In genomic region chr20:35116258-35116657, GRCh38 we compare ENCODE assay signal across 24 cellular contexts. TPM values are rescaled to one million over a fixed set of nuclear protein-coding genes. Genes with fewer than 3 reads are reported as not detected.
DNase-seq lines count a peak whose midpoint lies in the region; ATAC-seq and TF ChIP-seq lines count a peak whose summit lies in the region.
"Had no signal": no experiment of that assay in that cellular context is flagged by ENCODE, and none has a peak within 500 bp of the region (broad histone marks: within the 10 kb centered on the region; RNA-seq: fewer than 3 reads in every experiment).

No MANE protein-coding gene starts in this region.

- H3K36me3 ChIP-seq in adipocyte (ENCODE audit: control insufficient read depth, insufficient read depth, low read length, severe bottlenecking) (peaks cover 29% of the 10 kb centered on the region), lower lobe of right lung (peaks cover 78% of the 10 kb centered on the region)

- H3K27me3 Mint-ChIP-seq in activated naive CD4-positive, alpha-beta T cell treated with anti-CD3 and anti-CD28 coated beads, Interleukin-2, amount 50 U/mL, for 24 hours = no peaks in the 10 kb centered on the region
- H3K27me3 Mint-ChIP-seq in HFFc6 (ENCODE audit: insufficient read depth) (peaks cover 3% of the 10 kb centered on the region), progenitor cell of endocrine pancreas (no peaks in the 10 kb centered on the region)
- H3K27me3 Mint-ChIP-seq: brain, IgD-negative memory B cell had no signal

- TF ChIP-seq CTCF in HFFc6 (IDR thresholded peaks at IDR 0.05) (no peak), progenitor cell of endocrine pancreas (IDR thresholded peaks at IDR 0.05; ENCODE audit: unreplicated experiment) (no peak), lower lobe of right lung (IDR thresholded peaks at IDR 0.05) (no peak)

- no peak overlapping the region for H3K4me3 Mint-ChIP-seq in activated naive CD4-positive, alpha-beta T cell treated with anti-CD3 and anti-CD28 coated beads, Interleukin-2, amount 50 U/mL, for 24 hours
- H3K4me3 Mint-ChIP-seq in HFFc6 (no peak overlapping the region), progenitor cell of endocrine pancreas (ENCODE audit: low read depth) (no peak overlapping the region)
- H3K4me3 Mint-ChIP-seq: brain, IgD-negative memory B cell had no signal

- no peak for DNase-seq in activated naive CD4-positive, alpha-beta T cell treated with anti-CD3 and anti-CD28 coated beads, Interleukin-2, amount 50 U/mL, for 16 hours
- DNase-seq in HFFc6 (no peak), adipocyte (ENCODE audit: low read depth) (no peak), progenitor cell of endocrine pancreas (ENCODE audit: low spot score, unreplicated experiment) (no peak), lower lobe of right lung (no peak), NCI-H1436 treated with DMSO at 0.1 percent for 48 hours (lab: John Stamatoyannopoulos, UW) (no peak)
- DNase-seq: activated effector memory CD4-positive, alpha-beta T cell treated with anti-CD3 and anti-CD28 coated beads, Interleukin-2, amount 50 U/mL, for 16 hours; Caco-2; dermis blood vessel endothelial cell; gastrocnemius medialis; left colon; MV-4-11; NCI-H2081; NCI-H446 treated with DMSO at 0.1 percent for 48 hours; occipital lobe; sigmoid colon; stimulated activated CD4-positive, alpha-beta T cell treated with anti-CD3 and anti-CD28 coated beads, Interleukin-2, amount 100 ng/mL, for 24 hours; SW 1271 had no signal

- H3K36me3 Mint-ChIP-seq in activated naive CD4-positive, alpha-beta T cell treated with anti-CD3 and anti-CD28 coated beads, Interleukin-2, amount 50 U/mL, for 24 hours = peaks cover 14% of the 10 kb centered on the region
- H3K36me3 Mint-ChIP-seq in HFFc6 (ENCODE audit: low read depth) (peaks cover 42% of the 10 kb centered on the region), progenitor cell of endocrine pancreas (ENCODE audit: insufficient read depth) (peaks cover 30% of the 10 kb centered on the region)

- H3K9ac ChIP-seq in adipocyte (ENCODE audit: low read length) = peak overlapping the region; percentile 59

- H3K27me3 ChIP-seq in adipocyte (replicated peaks; ENCODE audit: control insufficient read depth, insufficient read depth, low read length) = no peaks in the 10 kb centered on the region
- H3K27me3 ChIP-seq in lower lobe of right lung (ENCODE audit: low read depth) = no peaks in the 10 kb centered on the region
- H3K27me3 ChIP-seq: gastrocnemius medialis, sigmoid colon, suprapubic skin had no signal

- no peaks in the 10 kb centered on the region for H3K9me3 ChIP-seq in adipocyte (ENCODE audit: control insufficient read depth, low read length)
- no peaks in the 10 kb centered on the region for H3K9me3 ChIP-seq in lower lobe of right lung
- H3K9me3 ChIP-seq: Caco-2, gastrocnemius medialis, sigmoid colon, suprapubic skin had no signal

- H3K27ac Mint-ChIP-seq in activated naive CD4-positive, alpha-beta T cell treated with anti-CD3 and anti-CD28 coated beads, Interleukin-2, amount 50 U/mL, for 24 hours = peak overlapping the region; percentile 79
- H3K27ac Mint-ChIP-seq in HFFc6 (peak overlapping the region; percentile 74), progenitor cell of endocrine pancreas (peak overlapping the region; percentile 53)

- peaks cover 46% of the 10 kb centered on the region for H3K4me1 ChIP-seq in adipocyte (ENCODE audit: control insufficient read depth, insufficient read depth, low read length)
- no peaks in the 10 kb centered on the region for H3K4me1 ChIP-seq in lower lobe of right lung
- H3K4me1 ChIP-seq: Caco-2, gastrocnemius medialis, sigmoid colon, suprapubic skin had no signal

- H3K4me3 ChIP-seq in adipocyte (ENCODE audit: low read length) (no peak overlapping the region), lower lobe of right lung (no peak overlapping the region)
- H3K4me3 ChIP-seq: gastrocnemius medialis, sigmoid colon, suprapubic skin had no signal

- no peaks in the 10 kb centered on the region for H3K9me3 Mint-ChIP-seq in activated naive CD4-positive, alpha-beta T cell treated with anti-CD3 and anti-CD28 coated beads, Interleukin-2, amount 50 U/mL, for 24 hours
- H3K9me3 Mint-ChIP-seq in HFFc6 (no peaks in the 10 kb centered on the region), progenitor cell of endocrine pancreas (ENCODE audit: low read depth) (no peaks in the 10 kb centered on the region)
- H3K9me3 Mint-ChIP-seq: brain, IgD-negative memory B cell had no signal

- H3K4me1 Mint-ChIP-seq in activated naive CD4-positive, alpha-beta T cell treated with anti-CD3 and anti-CD28 coated beads, Interleukin-2, amount 50 U/mL, for 24 hours = no peaks in the 10 kb centered on the region
- H3K4me1 Mint-ChIP-seq in HFFc6 (ENCODE audit: low read depth) (peaks cover 65% of the 10 kb centered on the region), progenitor cell of endocrine pancreas (ENCODE audit: low read depth) (no peaks in the 10 kb centered on the region)
- H3K4me1 Mint-ChIP-seq: brain, IgD-negative memory B cell had no signal

- intact Hi-C loops in lower lobe of right lung (cut with DNase I) = no loop called here

- ATAC-seq in lower lobe of right lung = no peak
- ATAC-seq in HG03159 (IDR thresholded peaks at IDR 0.05; ENCODE audit: unreplicated experiment) = no peak
- ATAC-seq: gastrocnemius medialis, HCT116, left colon had no signal

- H3K27ac ChIP-seq in lower lobe of right lung = no peak overlapping the region
- H3K27ac ChIP-seq: suprapubic skin had no signal

RNA-seq across cellular contexts. Expression of gene TRPC4AP, which starts 23.7 kb away (rescaled TPM):
- total RNA-seq in HFFc6 (2021; fragmentation: NEBNext Ultra II Directional; extraction: Animal tissue kit (Norgen Biotek cat#: 25700)) = 10 to 100 TPM; 70.7 to 89.8 (median 81.6) TPM
- total RNA-seq in progenitor cell of endocrine pancreas = 122 and 123 TPM in 2 replicates
- 63.2 TPM for total RNA-seq in lower lobe of right lung

RNA-seq across cellular contexts. Expression of gene EDEM2, which starts 30.9 kb away (rescaled TPM):
- 10 to 100 TPM; 29.5 to 33.3 (median 32.0) TPM for total RNA-seq in HFFc6 (2021; fragmentation: NEBNext Ultra II Directional; extraction: Animal tissue kit (Norgen Biotek cat#: 25700))
- total RNA-seq in progenitor cell of endocrine pancreas (38.3 and 40.1 TPM in 2 replicates), lower lobe of right lung (45.4 TPM)

RNA-seq across cellular contexts. Expression of gene PROCR, which starts 55.6 kb away (rescaled TPM):
- total RNA-seq in HFFc6 (2021; fragmentation: NEBNext Ultra II Directional; extraction: Animal tissue kit (Norgen Biotek cat#: 25700)) = 10 to 100 TPM; 21.0 to 29.6 (median 23.4) TPM
- total RNA-seq in progenitor cell of endocrine pancreas = 0.51 and 0.55 TPM in 2 replicates
- total RNA-seq in lower lobe of right lung = 15.7 TPM

Comparison
In these comparisons a context has a peak if more than half of its experiments do, and no peak if none do; other contexts are left out.
1. RNA of gene PROCR, which starts 55.6 kb away (total RNA-seq): 21.0 to 29.6 TPM in HFFc6 and 15.7 TPM in lower lobe of right lung (single experiment); 0.51 to 0.55 TPM in progenitor cell of endocrine pancreas; every median in the first group is over 10 times any median in the second.
2. Peak in every context shown above with its lines, with median percentiles within 50 percentile points of each other: H3K27ac Mint-ChIP-seq.